In genomic region chr4:3307486-3307885, GRCh38 we compare ENCODE assay signal across 27 cellular contexts. TPM values are rescaled to one million over a fixed set of nuclear protein-coding genes. Genes with fewer than 3 reads are reported as not detected.
DNase-seq lines count a peak whose midpoint lies in the region; ATAC-seq and TF ChIP-seq lines count a peak whose summit lies in the region.
"Had no signal": no experiment of that assay in that cellular context is flagged by ENCODE, and none has a peak within 500 bp of the region (broad histone marks: within the 10 kb centered on the region; RNA-seq: fewer than 3 reads in every experiment).

No MANE protein-coding gene starts in this region.

- H3K27ac Mint-ChIP-seq in brain = peak overlapping the region in 4 of 5 experiments; percentile 40 to 85 (median 54)
- H3K27ac Mint-ChIP-seq in activated T-cell treated with anti-CD3 and anti-CD28 coated beads, Interleukin-2, amount 50 U/mL, for 72 hours = no peak overlapping the region
- no peak overlapping the region for H3K27ac Mint-ChIP-seq in activated naive CD4-positive, alpha-beta T cell treated with anti-CD3 and anti-CD28 coated beads for 36 hours
- H3K27ac Mint-ChIP-seq: activated CD8-positive, alpha-beta T cell treated with anti-CD3 and anti-CD28 coated beads, Interleukin-2, amount 10 ng/mL, durations not matched to agents 7 days and 5 days; activated naive CD8-positive, alpha-beta T cell; activated T-helper 2 cell treated with anti-CD3 and anti-CD28 coated beads, Interferon-gamma antibody, Interleukin-2, Interleukin-4, amounts not matched to agents 10 μg/mL and 5 μg/mL and 100 μg/mL, durations not matched to agents 14 hours and 24 hours and 36 hours had no signal

- intact Hi-C loops in activated naive CD4-positive, alpha-beta T cell treated with anti-CD3 and anti-CD28 coated beads for 36 hours (cut with micrococcal nuclease) = no loop called here

- TF ChIP-seq CTCF in BE2C (IDR thresholded peaks at IDR 0.05; ENCODE audit: low read depth, low read length) (no peak), brain (conservative IDR thresholded peaks at IDR 0.05) (no peak)

- no peak overlapping the region for H4K91ac ChIP-seq in neuronal stem cell (ENCODE audit: low read depth, low read length, poor library complexity)

- peak overlapping the region; percentile 95 for H3K14ac ChIP-seq in neuronal stem cell (ENCODE audit: low read length)

- H4K8ac ChIP-seq in neuronal stem cell (ENCODE audit: low read depth, low read length) = no peak overlapping the region

- H3K23ac ChIP-seq in neuronal stem cell (ENCODE audit: low read depth, low read length, poor library complexity) = no peak overlapping the region

- peak overlapping the region; percentile 72 for H3K18ac ChIP-seq in neuronal stem cell (ENCODE audit: low read length)

- no peaks in the 10 kb centered on the region for H3K9me3 Mint-ChIP-seq in brain
- no peaks in the 10 kb centered on the region for H3K9me3 Mint-ChIP-seq in activated T-cell treated with anti-CD3 and anti-CD28 coated beads, Interleukin-2, amount 50 U/mL, for 72 hours
- no peaks in the 10 kb centered on the region for H3K9me3 Mint-ChIP-seq in activated naive CD4-positive, alpha-beta T cell treated with anti-CD3 and anti-CD28 coated beads for 36 hours
- H3K9me3 Mint-ChIP-seq: activated T-helper 2 cell treated with anti-CD3 and anti-CD28 coated beads, Interferon-gamma antibody, Interleukin-2, Interleukin-4, amounts not matched to agents 10 μg/mL and 5 μg/mL and 100 μg/mL, durations not matched to agents 14 hours and 24 hours and 36 hours; naive thymus-derived CD8-positive, alpha-beta T cell had no signal

- H2AK5ac ChIP-seq in neuronal stem cell (ENCODE audit: low read depth, low read length) = peak overlapping the region; percentile 93

- no peak overlapping the region for H2AFZ ChIP-seq in neuronal stem cell (ENCODE audit: low read length)

- no peak for ATAC-seq in activated T-cell treated with anti-CD3 and anti-CD28 coated beads, Interleukin-2, amount 50 U/mL, for 72 hours (replicated peaks in 1 of 2)
- ATAC-seq in GM21515 (IDR thresholded peaks at IDR 0.05; ENCODE audit: unreplicated experiment) = no peak
- ATAC-seq: activated CD8-positive, alpha-beta T cell treated with anti-CD3 and anti-CD28 coated beads, Interleukin-2, amount 10 ng/mL, durations not matched to agents 7 days and 5 days; naive thymus-derived CD8-positive, alpha-beta T cell had no signal

- H3K4me1 ChIP-seq in BE2C (peaks cover 20% of the 10 kb centered on the region), neuronal stem cell (ENCODE audit: control insufficient read depth in 2 of 2, insufficient read depth in 1 of 2, low read depth in 1 of 2, low read length in 2 of 2) (peaks cover 41 to 45% of the 10 kb centered on the region in 2 donors)

- H2BK12ac ChIP-seq in neuronal stem cell (ENCODE audit: low read length) = peak overlapping the region; percentile 24

- H2BK120ac ChIP-seq in neuronal stem cell (ENCODE audit: low read depth, low read length) = no peak overlapping the region

- H3K4me1 Mint-ChIP-seq in brain = peaks cover 80% of the 10 kb centered on the region
- peaks cover 37% of the 10 kb centered on the region for H3K4me1 Mint-ChIP-seq in activated T-cell treated with anti-CD3 and anti-CD28 coated beads, Interleukin-2, amount 50 U/mL, for 72 hours (ENCODE audit: low read depth)
- H3K4me1 Mint-ChIP-seq in activated naive CD4-positive, alpha-beta T cell treated with anti-CD3 and anti-CD28 coated beads for 36 hours (ENCODE audit: low read depth) = peaks cover 36% of the 10 kb centered on the region

- WGBS in neuronal stem cell (ENCODE audit: extremely low coverage in 2 of 2, insufficient read length in 2 of 2, insufficient replicate concordance in 1 of 2), 2 donors = no CpG with 5 or more reads among the region's 12 CpGs

- peak; percentile 49 for DNase-seq in NCI-H2029 treated with DMSO at 0.1 percent for 48 hours (lab: John Stamatoyannopoulos, UW)
- DNase-seq in NCI-H2029 (lab: John Stamatoyannopoulos, UW) = no peak
- DNase-seq in BE2C = peak; percentile 4
- DNase-seq in neuronal stem cell (ENCODE audit: low spot score) = no peak
- DNase-seq in activated T-cell treated with anti-CD3 and anti-CD28 coated beads, Interleukin-2, amount 50 U/mL, for 72 hours = no peak
- no peak for DNase-seq in activated naive CD4-positive, alpha-beta T cell treated with anti-CD3 and anti-CD28 coated beads for 36 hours
- DNase-seq: activated CD4-positive, alpha-beta T cell treated with anti-CD3 and anti-CD28 coated beads for 4 hours; activated CD8-positive, alpha-beta T cell treated with anti-CD3 and anti-CD28 coated beads, Interleukin-2, amount 10 ng/mL, durations not matched to agents 7 days and 5 days; anterior cingulate cortex; effector CD8-positive, alpha-beta T cell; KBM-7; MG63; naive thymus-derived CD8-positive, alpha-beta T cell; NCI-H1105; NCI-H187 treated with DMSO at 0.1 percent for 48 hours; NCI-H345; NCI-H774; SJCRH30; small intestine; stimulated activated naive CD4-positive, alpha-beta T cell; SW 1271 had no signal

- no peaks in the 10 kb centered on the region for H3K9me3 ChIP-seq in BE2C
- H3K9me3 ChIP-seq in neuronal stem cell (replicated peaks in 1 of 2; ENCODE audit: control insufficient read depth in 2 of 2, insufficient read depth in 1 of 2, low read depth in 1 of 2, low read length in 2 of 2) = no peaks in the 10 kb centered on the region
- H3K9me3 ChIP-seq: MG63, Peyer's patch, SJCRH30 had no signal

- H3K4me2 ChIP-seq in neuronal stem cell (ENCODE audit: insufficient read depth, low read length, poor library complexity, severe bottlenecking) = no peak overlapping the region

- peaks cover 12% of the 10 kb centered on the region for H3K79me1 ChIP-seq in neuronal stem cell (ENCODE audit: low read depth, low read length)

- H3K36me3 ChIP-seq in BE2C (no peaks in the 10 kb centered on the region), neuronal stem cell (replicated peaks in 1 of 2; ENCODE audit: control insufficient read depth in 2 of 2, insufficient read depth in 2 of 2, low read length in 2 of 2) (peaks cover 0 to 8% of the 10 kb centered on the region in 2 donors)
- H3K36me3 ChIP-seq: MG63, Peyer's patch, SJCRH30 had no signal

- H3K4ac ChIP-seq in neuronal stem cell (ENCODE audit: low read length) = no peak overlapping the region

- H3K4me3 Mint-ChIP-seq in brain = no peak overlapping the region
- H3K4me3 Mint-ChIP-seq in activated T-cell treated with anti-CD3 and anti-CD28 coated beads, Interleukin-2, amount 50 U/mL, for 72 hours = no peak overlapping the region
- no peak overlapping the region for H3K4me3 Mint-ChIP-seq in activated naive CD4-positive, alpha-beta T cell treated with anti-CD3 and anti-CD28 coated beads for 36 hours
- H3K4me3 Mint-ChIP-seq: activated CD8-positive, alpha-beta T cell treated with anti-CD3 and anti-CD28 coated beads, Interleukin-2, amount 10 ng/mL, durations not matched to agents 7 days and 5 days; activated naive CD8-positive, alpha-beta T cell; naive thymus-derived CD8-positive, alpha-beta T cell had no signal

- H3K4me3 ChIP-seq in BE2C (ENCODE audit: low read depth, low read length) (no peak overlapping the region), neuronal stem cell (ENCODE audit: low read length in 2 of 2) (no peak overlapping the region)
- H3K4me3 ChIP-seq: MG63, Peyer's patch, SJCRH30 had no signal

- H3K27ac ChIP-seq in neuronal stem cell (replicated peaks; ENCODE audit: low read length) = no peak overlapping the region
- H3K27ac ChIP-seq: epithelial cell of prostate, Peyer's patch, SJCRH30 had no signal

- H2BK15ac ChIP-seq in neuronal stem cell (ENCODE audit: low read length) = peak overlapping the region; percentile 79

- CTCF ChIA-PET in activated naive CD4-positive, alpha-beta T cell treated with anti-CD3 and anti-CD28 coated beads for 36 hours (lab: Charles Lee) = no interaction called here

- H3K36me3 Mint-ChIP-seq in brain = peaks cover 2% of the 10 kb centered on the region
- H3K36me3 Mint-ChIP-seq in activated T-cell treated with anti-CD3 and anti-CD28 coated beads, Interleukin-2, amount 50 U/mL, for 72 hours (ENCODE audit: insufficient read depth in 2 of 2) = no peaks in the 10 kb centered on the region
- no peaks in the 10 kb centered on the region for H3K36me3 Mint-ChIP-seq in activated naive CD4-positive, alpha-beta T cell treated with anti-CD3 and anti-CD28 coated beads for 36 hours (ENCODE audit: low read depth)
- H3K36me3 Mint-ChIP-seq: activated naive CD8-positive, alpha-beta T cell; naive thymus-derived CD8-positive, alpha-beta T cell had no signal

- H2BK5ac ChIP-seq in neuronal stem cell (ENCODE audit: low read length) = no peak overlapping the region

- H3K27me3 ChIP-seq in BE2C (no peaks in the 10 kb centered on the region), neuronal stem cell (ENCODE audit: control insufficient read depth in 3 of 3, insufficient read depth in 3 of 3, low read depth in 1 of 3, low read length in 3 of 3) (no peaks in the 10 kb centered on the region)
- H3K27me3 ChIP-seq: MG63, Peyer's patch, SJCRH30 had no signal

- no peaks in the 10 kb centered on the region for H3K27me3 Mint-ChIP-seq in brain
- H3K27me3 Mint-ChIP-seq in activated T-cell treated with anti-CD3 and anti-CD28 coated beads, Interleukin-2, amount 50 U/mL, for 72 hours (ENCODE audit: low read depth) = no peaks in the 10 kb centered on the region
- no peaks in the 10 kb centered on the region for H3K27me3 Mint-ChIP-seq in activated naive CD4-positive, alpha-beta T cell treated with anti-CD3 and anti-CD28 coated beads for 36 hours (ENCODE audit: low read depth)

- no peak overlapping the region for H3K9ac ChIP-seq in neuronal stem cell (ENCODE audit: low read depth, low read length, poor library complexity)

RNA-seq across cellular contexts. Expression of gene RGS12, which starts 14.7 kb away (rescaled TPM):
- polyA plus RNA-seq in BE2C (2012; ENCODE audit: insufficient read depth, insufficient read length, low read depth) = 11.6 TPM
- 59.4 TPM for polyA plus RNA-seq in brain (ENCODE audit: insufficient read depth, low read depth, low replicate concordance)
- 26.5 TPM for polyA plus RNA-seq in neuronal stem cell (2013, experiment 1 of 2)
- 27.6 TPM for polyA plus RNA-seq in neuronal stem cell (2013, experiment 2 of 2)
- total RNA-seq in activated T-cell treated with anti-CD3 and anti-CD28 coated beads, Interleukin-2, amount 50 U/mL, for 72 hours = 10 to 100 TPM; 16.9 to 18.5 TPM
- total RNA-seq in activated naive CD4-positive, alpha-beta T cell treated with anti-CD3 and anti-CD28 coated beads for 36 hours = 1 to 10 TPM; 8.7 to 8.9 TPM

RNA-seq across cellular contexts. Expression of gene MSANTD1, which starts 58.5 kb away (rescaled TPM):
- 0.19 TPM for polyA plus RNA-seq in BE2C (2012; ENCODE audit: insufficient read depth, insufficient read length, low read depth)
- 0.51 TPM for polyA plus RNA-seq in brain (ENCODE audit: insufficient read depth, low read depth, low replicate concordance)
- 0.13 TPM for polyA plus RNA-seq in neuronal stem cell (2013, experiment 1 of 2)
- 0.12 TPM for polyA plus RNA-seq in neuronal stem cell (2013, experiment 2 of 2)
- total RNA-seq in activated T-cell treated with anti-CD3 and anti-CD28 coated beads, Interleukin-2, amount 50 U/mL, for 72 hours = 1 to 10 TPM; 2.4 to 2.5 TPM
- under 1 TPM; 0.49 to 0.55 TPM for total RNA-seq in activated naive CD4-positive, alpha-beta T cell treated with anti-CD3 and anti-CD28 coated beads for 36 hours

Comparison
In these comparisons a context has a peak if more than half of its experiments do, and no peak if none do; other contexts are left out.
1. DNase-seq: peak in NCI-H2029 treated with DMSO at 0.1 percent for 48 hours (single experiment) and BE2C (single experiment); none in NCI-H2029 (single experiment), neuronal stem cell (single experiment), activated T-cell treated with anti-CD3 and anti-CD28 coated beads, Interleukin-2, amount 50 U/mL, for 72 hours (0 of 2) and activated naive CD4-positive, alpha-beta T cell treated with anti-CD3 and anti-CD28 coated beads for 36 hours (single experiment).
2. H3K27ac Mint-ChIP-seq: peak in brain (4 of 5); none in activated T-cell treated with anti-CD3 and anti-CD28 coated beads, Interleukin-2, amount 50 U/mL, for 72 hours (single experiment) and activated naive CD4-positive, alpha-beta T cell treated with anti-CD3 and anti-CD28 coated beads for 36 hours (single experiment).